Comparison of ENCODE assay signal across 8 cellular contexts in genomic region chr22:42719133-42719532, GRCh38. TPM values are rescaled to one million over a fixed set of nuclear protein-coding genes. Genes with fewer than 3 reads are reported as not detected.
A peak's percentile ranks its signal among the peaks of the same experiment; 100 is the strongest.
DNase-seq lines count a peak whose midpoint lies in the region; ATAC-seq and TF ChIP-seq lines count a peak whose summit lies in the region.

No MANE protein-coding gene starts in this region.

- H3K36me3 Mint-ChIP-seq in CD4-positive, CD25-positive, alpha-beta regulatory T cell: no peaks in the 10 kb centered on the region
- H3K36me3 Mint-ChIP-seq in nephron (ENCODE audit: low read depth): no peaks in the 10 kb centered on the region

- H3K36me3 ChIP-seq in CD4-positive, CD25-positive, alpha-beta regulatory T cell (ENCODE audit: control insufficient read depth, insufficient read depth, low read length): no peaks in the 10 kb centered on the region
- no peaks in the 10 kb centered on the region for H3K36me3 ChIP-seq in NT2/D1 (ENCODE audit: insufficient read depth, insufficient read length, low read length)
- H3K36me3 ChIP-seq in body of pancreas (replicated peaks in 1 of 2; ENCODE audit: insufficient read depth in 1 of 2, low read depth in 2 of 2): no peaks in the 10 kb centered on the region

- 70 to 74% methylated on average over 2 of the region's 2 CpGs for WGBS in body of pancreas, 2 donors

- no peak overlapping the region for H3K4me3 ChIP-seq in CD4-positive, CD25-positive, alpha-beta regulatory T cell (ENCODE audit: low read depth, low read length)
- H3K4me3 ChIP-seq in NT2/D1 (ENCODE audit: insufficient read length, low read depth) (peak overlapping the region; percentile 59), epithelial cell of proximal tubule (ENCODE audit: low read depth, low read length) (peak overlapping the region; percentile 85), body of pancreas (no peak overlapping the region)

- H3K27ac Mint-ChIP-seq in CD4-positive, CD25-positive, alpha-beta regulatory T cell: peak overlapping the region in 1 of 3 donors; percentile 28
- peak overlapping the region in 2 of 3 experiments; percentile 26 to 66 for H3K27ac Mint-ChIP-seq in nephron

- H3K4me1 Mint-ChIP-seq in CD4-positive, CD25-positive, alpha-beta regulatory T cell: peaks cover 0 to 22% (median 5%) of the 10 kb centered on the region in 4 donors
- H3K4me1 Mint-ChIP-seq in nephron: peaks cover 21% of the 10 kb centered on the region

- peaks cover 7% of the 10 kb centered on the region for H3K27me3 ChIP-seq in CD4-positive, CD25-positive, alpha-beta regulatory T cell (ENCODE audit: control insufficient read depth, insufficient read depth, low read length)
- H3K27me3 ChIP-seq in NT2/D1 (ENCODE audit: insufficient read depth, insufficient read length): peaks cover 32% of the 10 kb centered on the region
- H3K27me3 ChIP-seq in body of pancreas: peaks cover 0 to 4% of the 10 kb centered on the region in 2 donors

- H3K9me3 Mint-ChIP-seq in CD4-positive, CD25-positive, alpha-beta regulatory T cell: peaks cover 0 to 6% (median 0%) of the 10 kb centered on the region in 7 donors
- H3K9me3 Mint-ChIP-seq in nephron: no peaks in the 10 kb centered on the region

- H3K27me3 Mint-ChIP-seq in CD4-positive, CD25-positive, alpha-beta regulatory T cell: peaks cover 69% of the 10 kb centered on the region
- peaks cover 69% of the 10 kb centered on the region for H3K27me3 Mint-ChIP-seq in nephron (ENCODE audit: low read depth)

- intact Hi-C loops in body of pancreas (cut with DNase I): no loop called here

- peak; percentile 25 for TF ChIP-seq CTCF in epithelial cell of proximal tubule (conservative IDR thresholded peaks at IDR 0.05; ENCODE audit: low read depth, low read length)
- no peak for TF ChIP-seq CTCF in nephron (IDR thresholded peaks at IDR 0.05; ENCODE audit: unreplicated experiment in 3 of 3)
- TF ChIP-seq CTCF in body of pancreas (IDR thresholded peaks at IDR 0.05): no peak

- no peak for ATAC-seq in CD4-positive, CD25-positive, alpha-beta regulatory T cell (ENCODE audit: low read depth in 2 of 2)
- ATAC-seq in body of pancreas (no peak), HG03520 (IDR thresholded peaks at IDR 0.05; ENCODE audit: unreplicated experiment) (no peak)

- no peak for DNase-seq in CD4-positive, CD25-positive, alpha-beta regulatory T cell
- DNase-seq in NT2/D1 (ENCODE audit: low read depth, low spot score) (no peak), epithelial cell of proximal tubule (ENCODE audit: low read depth) (no peak), NCI-H1930 (lab: John Stamatoyannopoulos, UW) (no peak), body of pancreas (no peak), AG08396 (ENCODE audit: low spot score) (no peak)

- H3K9ac ChIP-seq in NT2/D1 (ENCODE audit: insufficient read length, low read depth): no peak overlapping the region

- peaks cover 9% of the 10 kb centered on the region for H3K4me1 ChIP-seq in CD4-positive, CD25-positive, alpha-beta regulatory T cell (ENCODE audit: control insufficient read depth, insufficient read depth, low read length, poor library complexity, severe bottlenecking)
- peaks cover 10% of the 10 kb centered on the region for H3K4me1 ChIP-seq in NT2/D1 (ENCODE audit: insufficient read depth, insufficient read length)
- peaks cover 12% of the 10 kb centered on the region for H3K4me1 ChIP-seq in body of pancreas

- H3K4me3 Mint-ChIP-seq in CD4-positive, CD25-positive, alpha-beta regulatory T cell: peak overlapping the region; percentile 15 to 79 (median 74)
- H3K4me3 Mint-ChIP-seq in nephron: peak overlapping the region; percentile 79 to 84 (median 83)

- TF ChIP-seq POLR2A in body of pancreas (IDR thresholded peaks at IDR 0.05): no peak

- H3K9me3 ChIP-seq in CD4-positive, CD25-positive, alpha-beta regulatory T cell (ENCODE audit: control insufficient read depth in 2 of 2, low read length in 2 of 2): no peaks in the 10 kb centered on the region
- H3K9me3 ChIP-seq in NT2/D1 (ENCODE audit: insufficient read depth, low read length): no peaks in the 10 kb centered on the region
- H3K9me3 ChIP-seq in body of pancreas: no peaks in the 10 kb centered on the region

- H3K27ac ChIP-seq in CD4-positive, CD25-positive, alpha-beta regulatory T cell (ENCODE audit: insufficient read depth, low read length, poor library complexity, severe bottlenecking): no peak overlapping the region
- peak overlapping the region in 2 of 4 donors; percentile 48 to 50 for H3K27ac ChIP-seq in body of pancreas

RNA-seq across cellular contexts. Expression of gene A4GALT, which starts 1.5 kb away (rescaled TPM):
- not detected for total RNA-seq in CD4-positive, CD25-positive, alpha-beta regulatory T cell
- polyA plus RNA-seq in CD4-positive, CD25-positive, alpha-beta regulatory T cell: not detected
- total RNA-seq in epithelial cell of proximal tubule (16.2 and 17.8 TPM in 2 replicates), body of pancreas (1 to 10 TPM; 3.1 to 6.9 TPM)

Comparison
In these comparisons a context has a peak if more than half of its experiments do, and no peak if none do; other contexts are left out.
1. H3K4me3 ChIP-seq: peak in NT2/D1 (single experiment) and epithelial cell of proximal tubule (single experiment); none in CD4-positive, CD25-positive, alpha-beta regulatory T cell (single experiment) and body of pancreas (0 of 2).